Comparison of ENCODE assay signal across 1 cellular context in the genomic region with DNA sequence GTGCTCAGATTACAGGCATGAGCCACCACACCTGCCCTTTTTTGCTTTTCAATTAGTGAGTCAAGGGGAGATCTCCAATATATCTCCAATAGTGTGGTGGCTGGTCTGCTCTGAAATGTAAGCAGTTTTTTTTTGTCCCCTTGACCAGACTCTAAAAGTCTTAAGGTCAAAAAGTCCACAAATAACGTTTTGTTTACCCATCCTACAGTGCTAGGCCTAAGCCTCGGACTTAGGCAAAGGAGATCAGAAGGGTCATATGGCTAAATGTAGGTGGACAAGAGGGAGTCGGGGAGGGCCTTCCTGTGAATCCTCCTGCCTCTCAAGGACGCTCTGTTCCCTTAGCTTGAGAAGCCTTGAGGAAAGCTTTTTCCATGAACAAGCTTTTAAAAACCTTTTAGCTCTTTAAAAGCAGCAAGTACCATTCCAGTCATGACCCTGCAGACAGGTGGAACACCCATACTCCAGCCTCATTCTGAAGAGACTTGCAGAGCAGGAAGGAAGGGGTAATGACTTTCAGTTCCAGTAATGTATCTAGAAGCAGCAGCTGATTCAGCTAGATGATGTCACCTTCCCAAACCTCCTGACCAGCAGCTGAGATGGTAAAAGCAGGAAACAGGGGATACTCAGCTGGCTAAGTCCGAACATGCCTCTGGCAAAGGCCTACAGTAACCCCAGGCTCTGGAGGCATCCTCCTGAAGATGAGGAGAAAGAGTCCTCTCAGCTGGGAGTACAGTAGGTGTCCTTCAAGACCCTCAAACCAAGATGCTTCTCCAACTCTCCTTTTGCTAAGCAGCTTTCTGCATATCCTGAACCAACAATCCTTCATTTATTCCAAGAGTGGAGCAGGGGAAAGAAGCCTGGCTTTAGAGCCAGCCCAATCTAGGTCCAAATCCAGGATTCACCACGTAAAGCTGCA.
TF ChIP-seq lines count a peak whose summit lies in the region.

No MANE protein-coding gene starts in this region.

TF ChIP-seq in SK-N-SH, 30 proteins besides CTCF, POLR2A, EP300 and RAD21 (continued from another document):
- no peak for TF ChIP-seq GATA2 (CRISPR knock-in tag; IDR thresholded peaks at IDR 0.05)
- no peak for TF ChIP-seq FOXJ3 (CRISPR knock-in tag; IDR thresholded peaks at IDR 0.05)
- TF ChIP-seq NRF1 (IDR thresholded peaks at IDR 0.05; ENCODE audit: low read depth, low read length), result no peak
- no peak for TF ChIP-seq FOXM1 (IDR thresholded peaks at IDR 0.05; ENCODE audit: low read depth)
- no peak for TF ChIP-seq GABPA (IDR thresholded peaks at IDR 0.05; ENCODE audit: low read depth)
- TF ChIP-seq, protein P1, sequence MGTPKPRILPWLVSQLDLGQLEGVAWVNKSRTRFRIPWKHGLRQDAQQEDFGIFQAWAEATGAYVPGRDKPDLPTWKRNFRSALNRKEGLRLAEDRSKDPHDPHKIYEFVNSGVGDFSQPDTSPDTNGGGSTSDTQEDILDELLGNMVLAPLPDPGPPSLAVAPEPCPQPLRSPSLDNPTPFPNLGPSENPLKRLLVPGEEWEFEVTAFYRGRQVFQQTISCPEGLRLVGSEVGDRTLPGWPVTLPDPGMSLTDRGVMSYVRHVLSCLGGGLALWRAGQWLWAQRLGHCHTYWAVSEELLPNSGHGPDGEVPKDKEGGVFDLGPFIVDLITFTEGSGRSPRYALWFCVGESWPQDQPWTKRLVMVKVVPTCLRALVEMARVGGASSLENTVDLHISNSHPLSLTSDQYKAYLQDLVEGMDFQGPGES (IDR thresholded peaks at IDR 0.05; ENCODE audit: low read depth, low read length), result no peak
- TF ChIP-seq, protein P2, sequence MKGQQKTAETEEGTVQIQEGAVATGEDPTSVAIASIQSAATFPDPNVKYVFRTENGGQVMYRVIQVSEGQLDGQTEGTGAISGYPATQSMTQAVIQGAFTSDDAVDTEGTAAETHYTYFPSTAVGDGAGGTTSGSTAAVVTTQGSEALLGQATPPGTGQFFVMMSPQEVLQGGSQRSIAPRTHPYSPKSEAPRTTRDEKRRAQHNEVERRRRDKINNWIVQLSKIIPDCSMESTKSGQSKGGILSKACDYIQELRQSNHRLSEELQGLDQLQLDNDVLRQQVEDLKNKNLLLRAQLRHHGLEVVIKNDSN (IDR thresholded peaks at IDR 0.05; ENCODE audit: borderline replicate concordance, low read depth), result no peak
- TF ChIP-seq TCF12 (IDR thresholded peaks at IDR 0.05), result peak; percentile 81
- peak; percentile 44; the same call in 1 of the 2 replicates for TF ChIP-seq MEF2A (IDR thresholded peaks at IDR 0.05; ENCODE audit: borderline replicate concordance, low read depth)
- peak; percentile 81 for TF ChIP-seq FOSL2 (IDR thresholded peaks at IDR 0.05; ENCODE audit: borderline replicate concordance, low read depth)
- TF ChIP-seq, protein P3, sequence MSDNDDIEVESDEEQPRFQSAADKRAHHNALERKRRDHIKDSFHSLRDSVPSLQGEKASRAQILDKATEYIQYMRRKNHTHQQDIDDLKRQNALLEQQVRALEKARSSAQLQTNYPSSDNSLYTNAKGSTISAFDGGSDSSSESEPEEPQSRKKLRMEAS (IDR thresholded peaks at IDR 0.05; ENCODE audit: low read depth), result peak; percentile 74; the same call in 1 of the 2 replicates
TF ChIP-seq in SK-N-SH: peak in this region for 11.
